Comparison of ENCODE assay signal across 23 cellular contexts in the genomic region with DNA sequence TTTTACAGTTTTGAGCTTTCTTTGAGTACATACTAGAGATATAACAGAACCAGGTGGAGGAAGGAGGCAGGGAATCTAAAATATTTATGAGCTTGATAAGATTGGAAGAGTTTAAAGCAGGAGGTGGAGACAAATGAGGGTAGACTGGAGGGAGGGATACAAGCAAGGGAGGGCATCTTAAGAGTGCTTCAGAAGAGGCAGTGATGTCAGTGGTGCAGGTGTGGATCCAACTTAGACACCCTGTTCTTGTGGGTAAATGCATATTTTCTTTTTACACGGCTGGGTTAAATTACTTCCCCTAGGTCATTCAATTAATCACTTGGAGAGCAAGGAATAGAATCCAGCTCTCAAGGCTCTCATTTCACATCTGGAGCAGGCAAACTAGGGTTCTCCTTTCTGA.
DNase-seq lines count a peak whose midpoint lies in the region; ATAC-seq, FAIRE-seq and TF ChIP-seq lines count a peak whose summit lies in the region.
"Had no signal": no experiment of that assay in that cellular context is flagged by ENCODE, and none has a peak within 500 bp of the region (broad histone marks: within the 10 kb centered on the region; RNA-seq: fewer than 3 reads in every experiment).

No MANE protein-coding gene starts in this region.

- H3K9me3 Mint-ChIP-seq in type B pancreatic cell: no peaks in the 10 kb centered on the region
- H3K9me3 Mint-ChIP-seq: activated T-cell treated with anti-CD3 and anti-CD28 coated beads, Interleukin-2, amount 50 U/mL, for 4 hours; central memory CD8-positive, alpha-beta T cell had no signal

- no peak overlapping the region for H3K27ac Mint-ChIP-seq in type B pancreatic cell
- H3K27ac Mint-ChIP-seq: B cell, T-cell had no signal

- CTCF ChIA-PET in HEK293T (lab: Yijun Ruan, JAX): no interaction called here

- H3K36me3 ChIP-seq in SJCRH30: no peaks in the 10 kb centered on the region
- no peaks in the 10 kb centered on the region for H3K36me3 ChIP-seq in keratinocyte (ENCODE audit: control insufficient read depth in 2 of 2, extremely low read depth in 1 of 2, insufficient read depth in 2 of 2, low read length in 2 of 2)
- H3K36me3 ChIP-seq: adrenal gland, lower lobe of right lung had no signal

- peak overlapping the region; percentile 30 for H2AFZ ChIP-seq in keratinocyte (ENCODE audit: control insufficient read depth, low read length)
- H2AFZ ChIP-seq: GM23248 had no signal

- intact Hi-C loops in cardiac septum (cut with DNase I): no loop called here

- peak overlapping the region; percentile 15 for H3K4me3 Mint-ChIP-seq in type B pancreatic cell
- H3K4me3 Mint-ChIP-seq: activated T-cell treated with anti-CD3 and anti-CD28 coated beads, Interleukin-2, amount 50 U/mL, for 4 hours; B cell; central memory CD8-positive, alpha-beta T cell; T-cell had no signal

- DNase-seq in NCI-H2171 treated with DMSO at 0.1 percent for 48 hours (lab: John Stamatoyannopoulos, UW): peak; percentile 7
- DNase-seq in NCI-H2171 (lab: John Stamatoyannopoulos, UW): no peak
- peak in 1 of 2 experiments; percentile 49 for DNase-seq in SJCRH30
- no peak for DNase-seq in keratinocyte (ENCODE audit: low read depth, low spot score)
- no peak for DNase-seq in type B pancreatic cell (ENCODE audit: extremely low spot score, unreplicated experiment)
- no peak for DNase-seq in cardiac septum (ENCODE audit: low spot score)
- no peak for DNase-seq in HEK293T (ENCODE audit: extremely low spot score)
- DNase-seq: activated CD4-positive, CD25-positive, alpha-beta regulatory T cell treated with anti-CD3 and anti-CD28 coated beads, Interleukin-2, amount 50 U/mL, for 72 hours; activated naive CD4-positive, alpha-beta T cell; activated T-cell treated with anti-CD3 and anti-CD28 coated beads, Interleukin-2, amount 50 U/mL, for 4 hours; adrenal gland; dorsolateral prefrontal cortex; erythroblast; lower lobe of right lung; occipital lobe; stimulated activated CD4-positive, alpha-beta T cell treated with anti-CD3 and anti-CD28 coated beads, Interleukin-2, amount 100 ng/mL, for 48 hours; stimulated activated naive CD8-positive, alpha-beta T cell treated with anti-CD3 and anti-CD28 coated beads, Interleukin-15, Interleukin-2, amounts not matched to agents 100 U/mL and 50 U/mL, for 24 hours; T-cell had no signal

- H3K4me3 ChIP-seq in SJCRH30 (no peak overlapping the region), keratinocyte (ENCODE audit: control insufficient read depth in 2 of 3, extremely low read depth in 1 of 3, insufficient read depth in 2 of 3, low read depth in 1 of 3, low read length in 3 of 3) (no peak overlapping the region)
- H3K4me3 ChIP-seq: adrenal gland, dorsolateral prefrontal cortex, GM23248, lower lobe of right lung had no signal

- dilution Hi-C loops in keratinocyte (cut with MboI; ENCODE audit: extremely low pct_ligation_motif_present, low sequenced_read_pairs): no loop called here

- no peaks in the 10 kb centered on the region for H4K20me1 ChIP-seq in keratinocyte (ENCODE audit: control insufficient read depth, extremely low read depth, insufficient read depth, low read length)

- H3K4me1 ChIP-seq in SJCRH30 (peaks cover 55% of the 10 kb centered on the region), keratinocyte (ENCODE audit: control insufficient read depth, extremely low read depth, insufficient read depth, low read length) (peaks cover 40% of the 10 kb centered on the region)
- H3K4me1 ChIP-seq: adrenal gland, lower lobe of right lung had no signal

- H3K27ac ChIP-seq in SJCRH30 (peak overlapping the region; percentile 67), keratinocyte (ENCODE audit: control insufficient read depth, insufficient read depth, low read length) (peak overlapping the region; percentile 53)
- H3K27ac ChIP-seq: adrenal gland, dorsolateral prefrontal cortex, GM23248, lower lobe of right lung had no signal

- peaks cover 35% of the 10 kb centered on the region for H3K4me1 Mint-ChIP-seq in type B pancreatic cell (ENCODE audit: unreplicated experiment)
- H3K4me1 Mint-ChIP-seq: B cell; central memory CD8-positive, alpha-beta T cell; T-cell had no signal

- ATAC-seq in GM19463 (IDR thresholded peaks at IDR 0.05; ENCODE audit: unreplicated experiment): no peak
- ATAC-seq: activated T-cell treated with anti-CD3 and anti-CD28 coated beads, Interleukin-2, amount 50 U/mL, for 4 hours; lower lobe of right lung; stimulated activated naive CD8-positive, alpha-beta T cell treated with anti-CD3 and anti-CD28 coated beads, Interleukin-15, Interleukin-2, amounts not matched to agents 100 U/mL and 50 U/mL, for 24 hours; T-cell had no signal

- H3K36me3 Mint-ChIP-seq in type B pancreatic cell: no peaks in the 10 kb centered on the region
- H3K36me3 Mint-ChIP-seq: T-cell had no signal

- FAIRE-seq in keratinocyte (lab: Jason Lieb, UNC): peak; percentile 77
- FAIRE-seq: A204.1 had no signal

- POLR2A ChIA-PET in HEK293T (lab: Yijun Ruan, JAX): no interaction called here

- H3K27me3 Mint-ChIP-seq in type B pancreatic cell: no peaks in the 10 kb centered on the region
- H3K27me3 Mint-ChIP-seq: B cell; central memory CD8-positive, alpha-beta T cell; T-cell had no signal

- H3K9me3 ChIP-seq in SJCRH30 (replicated peaks): no peaks in the 10 kb centered on the region
- H3K9me3 ChIP-seq in keratinocyte (ENCODE audit: control insufficient read depth, low read depth, low read length): no peaks in the 10 kb centered on the region
- H3K9me3 ChIP-seq: adrenal gland, lower lobe of right lung had no signal

- H3K9ac ChIP-seq in keratinocyte (ENCODE audit: control insufficient read depth, extremely low read depth, insufficient read depth, low read length): peak overlapping the region; percentile 31
- H3K9ac ChIP-seq: GM23248 had no signal

- peak overlapping the region; percentile 1 for H3K4me2 ChIP-seq in keratinocyte (ENCODE audit: control insufficient read depth, extremely low read depth, insufficient read depth, low read depth, low read length)

- TF ChIP-seq CTCF in keratinocyte (optimal IDR thresholded peaks at IDR 0.05 in 1 of 3, IDR thresholded peaks at IDR 0.05 in 1 of 3, conservative IDR thresholded peaks at IDR 0.05 in 1 of 3; ENCODE audit: extremely low read depth in 1 of 3, insufficient read depth in 2 of 3, low read length in 3 of 3) (no peak), type B pancreatic cell (conservative IDR thresholded peaks at IDR 0.05) (no peak)

- no peaks in the 10 kb centered on the region for H3K27me3 ChIP-seq in SJCRH30
- no peaks in the 10 kb centered on the region for H3K27me3 ChIP-seq in keratinocyte (ENCODE audit: control insufficient read depth, extremely low read depth, insufficient read depth, low read length)
- H3K27me3 ChIP-seq: adrenal gland, dorsolateral prefrontal cortex had no signal

- no peaks in the 10 kb centered on the region for H3K79me2 ChIP-seq in keratinocyte (ENCODE audit: control insufficient read depth, insufficient read depth, low read length)

- H3K9me1 ChIP-seq in keratinocyte (ENCODE audit: control insufficient read depth, extremely low read depth, insufficient read depth, low read length): no peaks in the 10 kb centered on the region

TF ChIP-seq in HEK293T, 16 proteins besides CTCF, POLR2A, EP300 and RAD21:
- TF ChIP-seq FOXM1 (IDR thresholded peaks at IDR 0.05; ENCODE audit: borderline replicate concordance): no peak
- no peak for TF ChIP-seq HDGF (IDR thresholded peaks at IDR 0.05; ENCODE audit: borderline replicate concordance)
- TF ChIP-seq TARDBP (IDR thresholded peaks at IDR 0.05): no peak
- TF ChIP-seq ZNF384 (IDR thresholded peaks at IDR 0.05): no peak
- TF ChIP-seq BHLHE40 (IDR thresholded peaks at IDR 0.05; ENCODE audit: borderline replicate concordance): no peak
- TF ChIP-seq, protein P1, sequence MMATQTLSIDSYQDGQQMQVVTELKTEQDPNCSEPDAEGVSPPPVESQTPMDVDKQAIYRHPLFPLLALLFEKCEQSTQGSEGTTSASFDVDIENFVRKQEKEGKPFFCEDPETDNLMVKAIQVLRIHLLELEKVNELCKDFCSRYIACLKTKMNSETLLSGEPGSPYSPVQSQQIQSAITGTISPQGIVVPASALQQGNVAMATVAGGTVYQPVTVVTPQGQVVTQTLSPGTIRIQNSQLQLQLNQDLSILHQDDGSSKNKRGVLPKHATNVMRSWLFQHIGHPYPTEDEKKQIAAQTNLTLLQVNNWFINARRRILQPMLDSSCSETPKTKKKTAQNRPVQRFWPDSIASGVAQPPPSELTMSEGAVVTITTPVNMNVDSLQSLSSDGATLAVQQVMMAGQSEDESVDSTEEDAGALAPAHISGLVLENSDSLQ (IDR thresholded peaks at IDR 0.05): no peak
- no peak for TF ChIP-seq SP1 (IDR thresholded peaks at IDR 0.05)
- no peak for TF ChIP-seq NFRKB (IDR thresholded peaks at IDR 0.05)
- no peak for TF ChIP-seq ARNT (IDR thresholded peaks at IDR 0.05)
TF ChIP-seq in HEK293T: peak in this region for 0.
